Comparison of ENCODE assay signal across 8 cellular contexts in genomic region chr20:17513956-17514355, GRCh38. TPM values are rescaled to one million over a fixed set of nuclear protein-coding genes. Genes with fewer than 3 reads are reported as not detected.
"Had no signal": no experiment of that assay in that cellular context is flagged by ENCODE, and none has a peak within 500 bp of the region (broad histone marks: within the 10 kb centered on the region; RNA-seq: fewer than 3 reads in every experiment).

No MANE protein-coding gene starts in this region.

- DNase-seq: H9, HCEC 1CT, KBM-7 had no signal

- H2AFZ ChIP-seq: GM23338 had no signal

- H3K4me2 ChIP-seq: GM23338 had no signal

- H3K4me3 ChIP-seq: GM23338 had no signal

- H3K4me3 Mint-ChIP-seq: GM23338, H9 had no signal

- ATAC-seq: GM23338 had no signal

- H3K36me3 Mint-ChIP-seq: IgD-negative memory B cell had no signal

- FAIRE-seq: H1, H54, HTR-8/SVneo had no signal

- H3K9me3 Mint-ChIP-seq: GM23338, H9, IgD-negative memory B cell had no signal

- H3K27ac Mint-ChIP-seq: GM23338 had no signal

RNA-seq across cellular contexts. Expression of gene BFSP1, which starts 17.2 kb away (rescaled TPM):
- polyA plus RNA-seq: IgD-negative memory B cell had no signal
